ENCODE assay signal across 19 cellular contexts in the genomic region with DNA sequence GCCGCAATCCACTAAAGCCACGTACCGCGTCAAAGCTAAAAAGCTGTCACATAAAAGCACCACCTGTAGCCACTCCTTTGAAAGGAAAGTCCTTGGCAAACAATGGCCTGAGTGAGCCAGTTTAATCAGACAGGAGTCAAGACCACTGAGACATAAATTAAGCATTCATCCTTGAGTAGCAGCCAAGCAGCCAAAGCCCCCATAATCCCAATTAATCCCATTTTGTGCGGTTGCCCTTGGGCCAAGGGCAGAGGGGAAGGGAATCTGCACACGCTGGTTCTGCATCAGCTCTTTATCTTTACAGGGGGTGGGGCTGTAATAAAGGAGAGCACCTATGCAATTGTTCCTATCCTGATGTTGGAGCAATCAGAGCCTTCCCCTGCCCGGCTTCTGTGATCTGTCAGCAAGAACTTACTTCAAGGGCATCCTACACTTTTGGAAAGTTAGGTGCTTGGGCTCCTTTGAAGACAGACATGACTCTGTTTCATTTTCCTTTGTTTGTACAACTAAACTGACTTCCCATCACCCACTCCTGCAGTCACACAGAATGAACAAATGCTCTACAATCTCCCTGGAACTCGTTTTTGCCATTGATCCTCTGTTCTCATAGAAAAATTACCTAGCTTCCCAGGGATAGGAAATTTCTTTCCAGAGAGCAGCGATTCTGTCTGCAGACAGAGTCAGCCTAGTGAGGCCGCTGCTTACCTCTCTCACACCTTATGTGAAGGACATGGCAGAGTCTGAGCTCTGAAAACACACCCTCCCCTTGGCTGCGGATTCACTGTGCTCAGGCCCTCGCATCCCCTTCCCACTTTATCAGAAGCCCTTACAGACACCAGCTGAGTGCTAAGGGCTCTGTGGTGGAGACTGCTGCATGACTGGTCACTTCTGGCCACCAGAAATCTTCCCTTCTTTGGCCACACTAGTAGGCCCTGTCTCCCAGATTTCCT.
DNase-seq lines count a peak whose midpoint lies in the region; ATAC-seq and TF ChIP-seq lines count a peak whose summit lies in the region.
"Had no signal": no experiment of that assay in that cellular context is flagged by ENCODE, and none has a peak within 500 bp of the region (broad histone marks: within the 10 kb centered on the region; RNA-seq: fewer than 3 reads in every experiment).

No MANE protein-coding gene starts in this region.

- H3K27me3 Mint-ChIP-seq in activated naive CD4-positive, alpha-beta T cell treated with anti-CD3 and anti-CD28 coated beads, Interleukin-2, amount 50 U/mL, for 24 hours, result no peaks in the 10 kb centered on the region
- H3K27me3 Mint-ChIP-seq: activated naive CD8-positive, alpha-beta T cell treated with anti-CD3 and anti-CD28 coated beads for 36 hours had no signal

- H3K9me3 ChIP-seq in SJCRH30 (replicated peaks), result no peaks in the 10 kb centered on the region
- H3K9me3 ChIP-seq: body of pancreas, esophagus muscularis mucosa, ovary, upper lobe of right lung had no signal

- H3K4me3 Mint-ChIP-seq in activated naive CD4-positive, alpha-beta T cell treated with anti-CD3 and anti-CD28 coated beads, Interleukin-2, amount 50 U/mL, for 24 hours, result no peak overlapping the region
- H3K4me3 Mint-ChIP-seq: activated naive CD8-positive, alpha-beta T cell treated with anti-CD3 and anti-CD28 coated beads for 36 hours; effector memory CD8-positive, alpha-beta T cell; naive thymus-derived CD8-positive, alpha-beta T cell had no signal

- ATAC-seq in HG03175 (IDR thresholded peaks at IDR 0.05; ENCODE audit: unreplicated experiment), result no peak
- ATAC-seq: body of pancreas; effector memory CD8-positive, alpha-beta T cell; naive thymus-derived CD8-positive, alpha-beta T cell; upper lobe of right lung had no signal

- H3K9me3 Mint-ChIP-seq in activated naive CD4-positive, alpha-beta T cell treated with anti-CD3 and anti-CD28 coated beads, Interleukin-2, amount 50 U/mL, for 24 hours, result no peaks in the 10 kb centered on the region
- H3K9me3 Mint-ChIP-seq: activated naive CD8-positive, alpha-beta T cell treated with anti-CD3 and anti-CD28 coated beads for 36 hours; effector memory CD8-positive, alpha-beta T cell; naive thymus-derived CD8-positive, alpha-beta T cell had no signal

- no peaks in the 10 kb centered on the region for H3K36me3 ChIP-seq in SJCRH30
- H3K36me3 ChIP-seq: esophagus muscularis mucosa, ovary, upper lobe of right lung had no signal

- H3K27me3 ChIP-seq in SJCRH30, result no peaks in the 10 kb centered on the region
- H3K27me3 ChIP-seq: body of pancreas, esophagus muscularis mucosa, ovary, upper lobe of right lung had no signal

- H3K27ac Mint-ChIP-seq in activated naive CD4-positive, alpha-beta T cell treated with anti-CD3 and anti-CD28 coated beads, Interleukin-2, amount 50 U/mL, for 24 hours, result peak overlapping the region; percentile 62
- H3K27ac Mint-ChIP-seq: activated naive CD8-positive, alpha-beta T cell treated with anti-CD3 and anti-CD28 coated beads for 36 hours; effector memory CD8-positive, alpha-beta T cell; naive thymus-derived CD8-positive, alpha-beta T cell had no signal

- H3K4me1 ChIP-seq in SJCRH30, result peaks cover 25% of the 10 kb centered on the region
- H3K4me1 ChIP-seq: body of pancreas, upper lobe of right lung had no signal

- TF ChIP-seq CTCF in retinal pigment epithelial cell (conservative IDR thresholded peaks at IDR 0.05; ENCODE audit: low read depth, low read length), result no peak

- no peaks in the 10 kb centered on the region for H3K36me3 Mint-ChIP-seq in activated naive CD4-positive, alpha-beta T cell treated with anti-CD3 and anti-CD28 coated beads, Interleukin-2, amount 50 U/mL, for 24 hours
- H3K36me3 Mint-ChIP-seq: activated naive CD8-positive, alpha-beta T cell treated with anti-CD3 and anti-CD28 coated beads for 36 hours; naive thymus-derived CD8-positive, alpha-beta T cell had no signal

- no peak overlapping the region for H3K27ac ChIP-seq in SJCRH30
- H3K27ac ChIP-seq: body of pancreas, esophagus muscularis mucosa, ovary, upper lobe of right lung had no signal

- no peak overlapping the region for H3K4me3 ChIP-seq in Jurkat, Clone E6-1 (ENCODE audit: low read length)
- H3K4me3 ChIP-seq in SJCRH30 (no peak overlapping the region), retinal pigment epithelial cell (ENCODE audit: low read length) (no peak overlapping the region)
- H3K4me3 ChIP-seq: body of pancreas, esophagus muscularis mucosa, ovary, upper lobe of right lung had no signal

- peaks cover 4% of the 10 kb centered on the region for H3K4me1 Mint-ChIP-seq in activated naive CD4-positive, alpha-beta T cell treated with anti-CD3 and anti-CD28 coated beads, Interleukin-2, amount 50 U/mL, for 24 hours
- H3K4me1 Mint-ChIP-seq: activated naive CD8-positive, alpha-beta T cell treated with anti-CD3 and anti-CD28 coated beads for 36 hours; naive thymus-derived CD8-positive, alpha-beta T cell had no signal

- no peak for DNase-seq in activated naive CD4-positive, alpha-beta T cell (lab: John Stamatoyannopoulos, UW)
- DNase-seq in Jurkat, Clone E6-1 (ENCODE audit: low read depth, low spot score), result peak; percentile 1
- DNase-seq in SJCRH30 (peak; percentile 26 to 68), retinal pigment epithelial cell (ENCODE audit: low read depth) (peak; percentile 7), NK-92 (lab: John Stamatoyannopoulos, UW; ENCODE audit: unreplicated experiment) (no peak)
- DNase-seq: activated naive CD8-positive, alpha-beta T cell treated with anti-CD3 and anti-CD28 coated beads for 36 hours; AML-193; body of pancreas; effector memory CD8-positive, alpha-beta T cell; naive thymus-derived CD8-positive, alpha-beta T cell; NCI-H1930; NCI-H526; ovary; right cardiac atrium; stimulated activated CD8-positive, alpha-beta memory T cell treated with anti-CD3 and anti-CD28 coated beads, Interleukin-4, amount 100 ng/mL, for 48 hours; upper lobe of right lung had no signal

Comparison
In these comparisons a context has a peak if more than half of its experiments do, and no peak if none do; other contexts are left out.
1. DNase-seq: peak in Jurkat, Clone E6-1 (single experiment), SJCRH30 (2 of 2) and retinal pigment epithelial cell (single experiment); none in activated naive CD4-positive, alpha-beta T cell (0 of 4) and NK-92 (single experiment).